ENCODE assay signal across 9 cellular contexts in the genomic region with DNA sequence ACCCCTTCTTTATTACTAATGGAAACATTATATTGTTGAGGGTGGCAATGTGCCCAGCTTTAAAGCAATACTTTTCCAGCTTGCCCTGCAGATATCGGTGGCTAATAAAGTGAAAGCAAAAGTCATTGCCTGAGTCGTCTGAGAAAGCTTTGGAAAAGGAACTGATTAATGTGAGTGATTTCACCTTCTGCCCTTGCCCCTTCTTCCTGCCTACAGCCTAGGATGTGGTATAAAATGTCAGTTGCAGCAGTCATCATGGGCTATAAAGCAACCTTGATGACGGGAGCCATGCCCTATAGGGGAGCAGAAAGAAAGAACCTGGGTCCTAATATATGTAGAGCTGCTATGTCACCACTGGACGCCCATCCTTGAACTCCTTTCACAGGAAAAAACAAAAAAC.
DNase-seq lines count a peak whose midpoint lies in the region; ATAC-seq and TF ChIP-seq lines count a peak whose summit lies in the region.
"Had no signal": no experiment of that assay in that cellular context is flagged by ENCODE, and none has a peak within 500 bp of the region (broad histone marks: within the 10 kb centered on the region; RNA-seq: fewer than 3 reads in every experiment).

No MANE protein-coding gene starts in this region.

- no peaks in the 10 kb centered on the region for H3K9me3 ChIP-seq in left lung

- H3K27ac ChIP-seq in left lung = peak overlapping the region in 1 of 2 donors; percentile 45

- H3K27ac Mint-ChIP-seq in nephron progenitor cell = no peak overlapping the region

- H3K27me3 ChIP-seq in left lung = no peaks in the 10 kb centered on the region

- DNase-seq in AG10803 (ENCODE audit: low read depth) (no peak), left lung (no peak), nephron progenitor cell (no peak), islet precursor cell (no peak)
- no peak for DNase-seq in NK-92 treated with Interleukin-12 subunit alpha and Interleukin-12 subunit beta, amount 100 ng/mL, for 24 hours (lab: John Stamatoyannopoulos, UW)
- DNase-seq: effector CD8-positive, alpha-beta T cell had no signal

- H3K9me3 Mint-ChIP-seq in nephron progenitor cell = peaks cover 54% of the 10 kb centered on the region

- peaks cover 6% of the 10 kb centered on the region for H3K27me3 Mint-ChIP-seq in nephron progenitor cell (ENCODE audit: low read depth, poor library complexity)

- H3K4me1 ChIP-seq in left lung = no peaks in the 10 kb centered on the region

- H3K36me3 ChIP-seq in left lung = no peaks in the 10 kb centered on the region

- no peaks in the 10 kb centered on the region for H3K36me3 Mint-ChIP-seq in nephron progenitor cell (ENCODE audit: low read depth)

- TF ChIP-seq CTCF in AG10803 (conservative IDR thresholded peaks at IDR 0.05; ENCODE audit: low read length) (no peak), WI38 (IDR thresholded peaks at IDR 0.05; ENCODE audit: low read depth, low read length) (no peak), left lung (IDR thresholded peaks at IDR 0.05) (no peak), nephron progenitor cell (IDR thresholded peaks at IDR 0.05) (no peak)

- no peaks in the 10 kb centered on the region for H3K4me1 Mint-ChIP-seq in nephron progenitor cell

- intact Hi-C loops in left lung (cut with DNase I) = no loop called here

- H3K4me3 Mint-ChIP-seq in nephron progenitor cell = no peak overlapping the region

- ATAC-seq in GM21723 (IDR thresholded peaks at IDR 0.05; ENCODE audit: unreplicated experiment) = peak; percentile 40
- peak; percentile 34 for ATAC-seq in left lung
- ATAC-seq in HG03439 (IDR thresholded peaks at IDR 0.05; ENCODE audit: unreplicated experiment) = no peak

- H3K4me3 ChIP-seq in AG10803 (ENCODE audit: low read length) (peak overlapping the region; percentile 37), WI38 (ENCODE audit: low read depth, low read length) (peak overlapping the region; percentile 38), left lung (peak overlapping the region in 1 of 2 donors; percentile 16)
